Comparison of ENCODE assay signal across 1 cellular context in genomic region chr12:100593490-100593889, GRCh38.
A peak's percentile ranks its signal among the peaks of the same experiment; 100 is the strongest.
TF ChIP-seq lines count a peak whose summit lies in the region.

No MANE protein-coding gene starts in this region.

TF ChIP-seq in HepG2, 621 proteins besides CTCF, POLR2A, EP300 and RAD21 (continues in another document):
- TF ChIP-seq ZNF329 (CRISPR knock-in tag; IDR thresholded peaks at IDR 0.05; ENCODE audit: low read depth) (no peak), HMG20A (CRISPR knock-in tag; IDR thresholded peaks at IDR 0.05; ENCODE audit: borderline replicate concordance) (peak; percentile 26; the same call in 1 of the 2 replicates), ELF3 (CRISPR knock-in tag; IDR thresholded peaks at IDR 0.05) (0 out of 2 replicates have a peak, but pooled peaks have one; percentile 17), TIGD3 (CRISPR knock-in tag; IDR thresholded peaks at IDR 0.05; ENCODE audit: borderline replicate concordance) (no peak), ZNF530 (CRISPR knock-in tag; IDR thresholded peaks at IDR 0.05; ENCODE audit: low read depth) (no peak), RXRB (CRISPR knock-in tag; IDR thresholded peaks at IDR 0.05; ENCODE audit: borderline replicate concordance) (no peak), SRSF1 (optimal IDR thresholded peaks at IDR 0.05; ENCODE audit: low read depth, low read length) (no peak), ZNF839 (CRISPR knock-in tag; IDR thresholded peaks at IDR 0.05; ENCODE audit: borderline replicate concordance) (no peak), ATF7-NPFF (CRISPR knock-in tag; IDR thresholded peaks at IDR 0.05; ENCODE audit: low read depth) (no peak), PHF20 (CRISPR knock-in tag; IDR thresholded peaks at IDR 0.05) (no peak), HOMEZ (CRISPR knock-in tag; IDR thresholded peaks at IDR 0.05; ENCODE audit: low read depth) (peak; percentile 30; the same call in 1 of the 2 replicates), RFX5 (IDR thresholded peaks at IDR 0.05; ENCODE audit: low read depth, low read length) (no peak), SOX5 (CRISPR knock-in tag; IDR thresholded peaks at IDR 0.05; ENCODE audit: borderline replicate concordance) (0 out of 2 replicates have a peak, but pooled peaks have one; percentile 41), HNF4A (CRISPR knock-in tag; IDR thresholded peaks at IDR 0.05) (peak; percentile 80), HOXA3 (CRISPR knock-in tag; IDR thresholded peaks at IDR 0.05) (no peak), PAXIP1 (CRISPR knock-in tag; conservative IDR thresholded peaks at IDR 0.05) (peak; percentile 74), CCAR2 (optimal IDR thresholded peaks at IDR 0.05; ENCODE audit: low read depth, low read length) (no peak), NR2F1 (CRISPR knock-in tag; IDR thresholded peaks at IDR 0.05) (no peak), ZNF569 (CRISPR knock-in tag; IDR thresholded peaks at IDR 0.05; ENCODE audit: borderline replicate concordance) (no peak), SOX13 (IDR thresholded peaks at IDR 0.05) (no peak), SOX13 (CRISPR knock-in tag; conservative IDR thresholded peaks at IDR 0.05 in 1 of 2, IDR thresholded peaks at IDR 0.05 in 1 of 2) (peak in 1 of 2 experiments; percentile 61; a peak in 1 of 4 replicates), FOSL1 (CRISPR knock-in tag; IDR thresholded peaks at IDR 0.05; ENCODE audit: borderline replicate concordance) (no peak), ZBTB39 (CRISPR knock-in tag; IDR thresholded peaks at IDR 0.05) (no peak), ZNF704 (CRISPR knock-in tag; IDR thresholded peaks at IDR 0.05; ENCODE audit: borderline replicate concordance) (no peak), DRAP1 (CRISPR knock-in tag; IDR thresholded peaks at IDR 0.05) (0 out of 2 replicates have a peak, but pooled peaks have one; percentile 17), ZNF318 (CRISPR knock-in tag; IDR thresholded peaks at IDR 0.05) (no peak), ASH2L (IDR thresholded peaks at IDR 0.05; ENCODE audit: insufficient read length, low read depth, low read length) (peak; percentile 69), ZBTB21 (CRISPR knock-in tag; IDR thresholded peaks at IDR 0.05) (peak; percentile 60; the same call in 1 of the 2 replicates), RBAK (CRISPR knock-in tag; IDR thresholded peaks at IDR 0.05) (no peak), ZMYM4 (CRISPR knock-in tag; IDR thresholded peaks at IDR 0.05) (no peak), NFKBIZ (CRISPR knock-in tag; IDR thresholded peaks at IDR 0.05) (no peak), FOXP1 (IDR thresholded peaks at IDR 0.05) (no peak), FOXP1 (CRISPR knock-in tag; IDR thresholded peaks at IDR 0.05) (peak; percentile 17; the same call in 1 of the 2 replicates), MIXL1 (CRISPR knock-in tag; IDR thresholded peaks at IDR 0.05) (0 out of 2 replicates have a peak, but pooled peaks have one; percentile 32), SAP130 (CRISPR knock-in tag; IDR thresholded peaks at IDR 0.05; ENCODE audit: low read depth) (peak; percentile 26; the same call in 1 of the 2 replicates)
- TF ChIP-seq, protein P1, sequence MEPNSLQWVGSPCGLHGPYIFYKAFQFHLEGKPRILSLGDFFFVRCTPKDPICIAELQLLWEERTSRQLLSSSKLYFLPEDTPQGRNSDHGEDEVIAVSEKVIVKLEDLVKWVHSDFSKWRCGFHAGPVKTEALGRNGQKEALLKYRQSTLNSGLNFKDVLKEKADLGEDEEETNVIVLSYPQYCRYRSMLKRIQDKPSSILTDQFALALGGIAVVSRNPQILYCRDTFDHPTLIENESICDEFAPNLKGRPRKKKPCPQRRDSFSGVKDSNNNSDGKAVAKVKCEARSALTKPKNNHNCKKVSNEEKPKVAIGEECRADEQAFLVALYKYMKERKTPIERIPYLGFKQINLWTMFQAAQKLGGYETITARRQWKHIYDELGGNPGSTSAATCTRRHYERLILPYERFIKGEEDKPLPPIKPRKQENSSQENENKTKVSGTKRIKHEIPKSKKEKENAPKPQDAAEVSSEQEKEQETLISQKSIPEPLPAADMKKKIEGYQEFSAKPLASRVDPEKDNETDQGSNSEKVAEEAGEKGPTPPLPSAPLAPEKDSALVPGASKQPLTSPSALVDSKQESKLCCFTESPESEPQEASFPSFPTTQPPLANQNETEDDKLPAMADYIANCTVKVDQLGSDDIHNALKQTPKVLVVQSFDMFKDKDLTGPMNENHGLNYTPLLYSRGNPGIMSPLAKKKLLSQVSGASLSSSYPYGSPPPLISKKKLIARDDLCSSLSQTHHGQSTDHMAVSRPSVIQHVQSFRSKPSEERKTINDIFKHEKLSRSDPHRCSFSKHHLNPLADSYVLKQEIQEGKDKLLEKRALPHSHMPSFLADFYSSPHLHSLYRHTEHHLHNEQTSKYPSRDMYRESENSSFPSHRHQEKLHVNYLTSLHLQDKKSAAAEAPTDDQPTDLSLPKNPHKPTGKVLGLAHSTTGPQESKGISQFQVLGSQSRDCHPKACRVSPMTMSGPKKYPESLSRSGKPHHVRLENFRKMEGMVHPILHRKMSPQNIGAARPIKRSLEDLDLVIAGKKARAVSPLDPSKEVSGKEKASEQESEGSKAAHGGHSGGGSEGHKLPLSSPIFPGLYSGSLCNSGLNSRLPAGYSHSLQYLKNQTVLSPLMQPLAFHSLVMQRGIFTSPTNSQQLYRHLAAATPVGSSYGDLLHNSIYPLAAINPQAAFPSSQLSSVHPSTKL (CRISPR knock-in tag; IDR thresholded peaks at IDR 0.05) = peak; percentile 56
